Comparison of ENCODE assay signal across 1 cellular context in the genomic region with DNA sequence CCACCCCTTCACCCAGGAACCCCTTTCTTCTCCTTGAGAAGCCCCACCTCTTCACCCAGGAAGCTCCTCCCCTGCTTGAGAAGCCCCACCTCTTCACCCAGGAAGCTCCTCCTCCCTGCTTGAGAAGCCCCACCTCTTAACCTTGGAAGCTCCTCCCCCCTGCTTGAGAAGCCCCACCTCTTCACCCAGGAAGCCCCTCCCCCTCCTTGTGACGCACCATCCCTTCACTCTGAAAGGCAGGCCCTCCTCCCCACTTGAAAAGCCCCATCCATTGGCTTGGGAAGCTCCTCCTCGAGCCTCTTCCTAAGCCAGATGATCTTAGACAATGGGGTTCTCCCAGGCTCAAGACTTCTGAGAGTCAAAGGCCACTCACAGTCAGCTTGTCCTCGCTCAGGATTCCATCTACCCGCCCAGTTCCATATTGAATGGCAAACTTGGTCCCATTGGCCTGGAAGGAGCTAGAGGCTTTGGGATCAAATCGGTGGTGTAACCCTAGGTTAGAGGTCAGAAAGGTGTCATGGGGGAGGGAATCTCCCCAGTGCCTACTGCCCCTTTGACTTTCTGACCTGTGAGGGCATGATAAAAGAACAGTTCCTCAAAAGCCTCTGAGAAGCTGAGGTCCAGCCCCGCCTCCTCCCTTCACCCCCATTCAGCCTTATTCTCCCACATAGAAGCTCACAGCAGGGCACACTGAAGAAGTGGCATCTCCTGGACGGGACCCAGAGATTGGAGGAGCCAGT.
TF ChIP-seq lines count a peak whose summit lies in the region.

No MANE protein-coding gene starts in this region.

TF ChIP-seq in K562, 482 proteins besides CTCF, POLR2A, EP300 and RAD21 (continued from another document and continues in another):
- TF ChIP-seq, protein P1, sequence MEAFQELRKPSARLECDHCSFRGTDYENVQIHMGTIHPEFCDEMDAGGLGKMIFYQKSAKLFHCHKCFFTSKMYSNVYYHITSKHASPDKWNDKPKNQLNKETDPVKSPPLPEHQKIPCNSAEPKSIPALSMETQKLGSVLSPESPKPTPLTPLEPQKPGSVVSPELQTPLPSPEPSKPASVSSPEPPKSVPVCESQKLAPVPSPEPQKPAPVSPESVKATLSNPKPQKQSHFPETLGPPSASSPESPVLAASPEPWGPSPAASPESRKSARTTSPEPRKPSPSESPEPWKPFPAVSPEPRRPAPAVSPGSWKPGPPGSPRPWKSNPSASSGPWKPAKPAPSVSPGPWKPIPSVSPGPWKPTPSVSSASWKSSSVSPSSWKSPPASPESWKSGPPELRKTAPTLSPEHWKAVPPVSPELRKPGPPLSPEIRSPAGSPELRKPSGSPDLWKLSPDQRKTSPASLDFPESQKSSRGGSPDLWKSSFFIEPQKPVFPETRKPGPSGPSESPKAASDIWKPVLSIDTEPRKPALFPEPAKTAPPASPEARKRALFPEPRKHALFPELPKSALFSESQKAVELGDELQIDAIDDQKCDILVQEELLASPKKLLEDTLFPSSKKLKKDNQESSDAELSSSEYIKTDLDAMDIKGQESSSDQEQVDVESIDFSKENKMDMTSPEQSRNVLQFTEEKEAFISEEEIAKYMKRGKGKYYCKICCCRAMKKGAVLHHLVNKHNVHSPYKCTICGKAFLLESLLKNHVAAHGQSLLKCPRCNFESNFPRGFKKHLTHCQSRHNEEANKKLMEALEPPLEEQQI (IDR thresholded peaks at IDR 0.05) = no peak
- TF ChIP-seq BHLHE40 (IDR thresholded peaks at IDR 0.05; ENCODE audit: low read length) (no peak), KDM1A (IDR thresholded peaks at IDR 0.05) (peak; percentile 40 to 68; a peak in 2 of 4 replicates), SIN3A (IDR thresholded peaks at IDR 0.05; ENCODE audit: borderline replicate concordance in 2 of 2, control insufficient read depth in 1 of 2, low read depth in 2 of 2, low read length in 2 of 2) (no peak), HDAC6 (IDR thresholded peaks at IDR 0.05; ENCODE audit: low read depth, low read length) (no peak), NUFIP1 (IDR thresholded peaks at IDR 0.05; ENCODE audit: partially characterized antibody) (no peak), CREB1 (IDR thresholded peaks at IDR 0.05) (no peak), CREB1 (CRISPR knock-in tag; IDR thresholded peaks at IDR 0.05) (peak; percentile 53), PYGO2 (tag; IDR thresholded peaks at IDR 0.05) (no peak), TBP (optimal IDR thresholded peaks at IDR 0.05; ENCODE audit: low read depth, low read length) (no peak), NFE2L1 (tag; IDR thresholded peaks at IDR 0.05; ENCODE audit: borderline replicate concordance, low read depth) (no peak), PCBP1 (IDR thresholded peaks at IDR 0.05; ENCODE audit: low read depth, low read length, poor library complexity, severe bottlenecking) (no peak), LEF1 (IDR thresholded peaks at IDR 0.05) (peak; percentile 48; the same call in 1 of the 2 replicates), SPI1 (IDR thresholded peaks at IDR 0.05; ENCODE audit: borderline replicate concordance, low read depth, low read length) (peak; percentile 89), SMAD4 (CRISPR knock-in tag; conservative IDR thresholded peaks at IDR 0.05) (peak; percentile 49; the same call in 1 of the 2 replicates), ZNF134 (CRISPR knock-in tag; conservative IDR thresholded peaks at IDR 0.05) (no peak), L3MBTL2 (IDR thresholded peaks at IDR 0.05) (peak; percentile 25; the same call in 1 of the 2 replicates), NFIC (IDR thresholded peaks at IDR 0.05) (no peak), MIER1 (IDR thresholded peaks at IDR 0.05; ENCODE audit: low read depth) (no peak), KDM2B (CRISPR knock-in tag; IDR thresholded peaks at IDR 0.05) (no peak), ZNF695 (CRISPR knock-in tag; IDR thresholded peaks at IDR 0.05) (no peak), LCOR (CRISPR knock-in tag; IDR thresholded peaks at IDR 0.05) (peak; percentile 59; the same call in 1 of the 2 replicates), HDAC2 (IDR thresholded peaks at IDR 0.05) (peak; percentile 31; the same call in 1 of the 2 replicates), ZBTB8A (IDR thresholded peaks at IDR 0.05; ENCODE audit: partially characterized antibody) (no peak), SMARCA5 (IDR thresholded peaks at IDR 0.05) (peak; percentile 90; the same call in 1 of the 2 replicates), EHMT2 (IDR thresholded peaks at IDR 0.05) (peak; percentile 19; the same call in 1 of the 2 replicates), MEIS2 (IDR thresholded peaks at IDR 0.05; ENCODE audit: partially characterized antibody) (no peak), RBM15 (IDR thresholded peaks at IDR 0.05; ENCODE audit: insufficient read depth, low read length) (no peak), BRD9 (IDR thresholded peaks at IDR 0.05; ENCODE audit: low read depth, partially characterized antibody) (no peak), MBD2 (IDR thresholded peaks at IDR 0.05; ENCODE audit: borderline replicate concordance, low read depth) (no peak)
- TF ChIP-seq, protein P2, sequence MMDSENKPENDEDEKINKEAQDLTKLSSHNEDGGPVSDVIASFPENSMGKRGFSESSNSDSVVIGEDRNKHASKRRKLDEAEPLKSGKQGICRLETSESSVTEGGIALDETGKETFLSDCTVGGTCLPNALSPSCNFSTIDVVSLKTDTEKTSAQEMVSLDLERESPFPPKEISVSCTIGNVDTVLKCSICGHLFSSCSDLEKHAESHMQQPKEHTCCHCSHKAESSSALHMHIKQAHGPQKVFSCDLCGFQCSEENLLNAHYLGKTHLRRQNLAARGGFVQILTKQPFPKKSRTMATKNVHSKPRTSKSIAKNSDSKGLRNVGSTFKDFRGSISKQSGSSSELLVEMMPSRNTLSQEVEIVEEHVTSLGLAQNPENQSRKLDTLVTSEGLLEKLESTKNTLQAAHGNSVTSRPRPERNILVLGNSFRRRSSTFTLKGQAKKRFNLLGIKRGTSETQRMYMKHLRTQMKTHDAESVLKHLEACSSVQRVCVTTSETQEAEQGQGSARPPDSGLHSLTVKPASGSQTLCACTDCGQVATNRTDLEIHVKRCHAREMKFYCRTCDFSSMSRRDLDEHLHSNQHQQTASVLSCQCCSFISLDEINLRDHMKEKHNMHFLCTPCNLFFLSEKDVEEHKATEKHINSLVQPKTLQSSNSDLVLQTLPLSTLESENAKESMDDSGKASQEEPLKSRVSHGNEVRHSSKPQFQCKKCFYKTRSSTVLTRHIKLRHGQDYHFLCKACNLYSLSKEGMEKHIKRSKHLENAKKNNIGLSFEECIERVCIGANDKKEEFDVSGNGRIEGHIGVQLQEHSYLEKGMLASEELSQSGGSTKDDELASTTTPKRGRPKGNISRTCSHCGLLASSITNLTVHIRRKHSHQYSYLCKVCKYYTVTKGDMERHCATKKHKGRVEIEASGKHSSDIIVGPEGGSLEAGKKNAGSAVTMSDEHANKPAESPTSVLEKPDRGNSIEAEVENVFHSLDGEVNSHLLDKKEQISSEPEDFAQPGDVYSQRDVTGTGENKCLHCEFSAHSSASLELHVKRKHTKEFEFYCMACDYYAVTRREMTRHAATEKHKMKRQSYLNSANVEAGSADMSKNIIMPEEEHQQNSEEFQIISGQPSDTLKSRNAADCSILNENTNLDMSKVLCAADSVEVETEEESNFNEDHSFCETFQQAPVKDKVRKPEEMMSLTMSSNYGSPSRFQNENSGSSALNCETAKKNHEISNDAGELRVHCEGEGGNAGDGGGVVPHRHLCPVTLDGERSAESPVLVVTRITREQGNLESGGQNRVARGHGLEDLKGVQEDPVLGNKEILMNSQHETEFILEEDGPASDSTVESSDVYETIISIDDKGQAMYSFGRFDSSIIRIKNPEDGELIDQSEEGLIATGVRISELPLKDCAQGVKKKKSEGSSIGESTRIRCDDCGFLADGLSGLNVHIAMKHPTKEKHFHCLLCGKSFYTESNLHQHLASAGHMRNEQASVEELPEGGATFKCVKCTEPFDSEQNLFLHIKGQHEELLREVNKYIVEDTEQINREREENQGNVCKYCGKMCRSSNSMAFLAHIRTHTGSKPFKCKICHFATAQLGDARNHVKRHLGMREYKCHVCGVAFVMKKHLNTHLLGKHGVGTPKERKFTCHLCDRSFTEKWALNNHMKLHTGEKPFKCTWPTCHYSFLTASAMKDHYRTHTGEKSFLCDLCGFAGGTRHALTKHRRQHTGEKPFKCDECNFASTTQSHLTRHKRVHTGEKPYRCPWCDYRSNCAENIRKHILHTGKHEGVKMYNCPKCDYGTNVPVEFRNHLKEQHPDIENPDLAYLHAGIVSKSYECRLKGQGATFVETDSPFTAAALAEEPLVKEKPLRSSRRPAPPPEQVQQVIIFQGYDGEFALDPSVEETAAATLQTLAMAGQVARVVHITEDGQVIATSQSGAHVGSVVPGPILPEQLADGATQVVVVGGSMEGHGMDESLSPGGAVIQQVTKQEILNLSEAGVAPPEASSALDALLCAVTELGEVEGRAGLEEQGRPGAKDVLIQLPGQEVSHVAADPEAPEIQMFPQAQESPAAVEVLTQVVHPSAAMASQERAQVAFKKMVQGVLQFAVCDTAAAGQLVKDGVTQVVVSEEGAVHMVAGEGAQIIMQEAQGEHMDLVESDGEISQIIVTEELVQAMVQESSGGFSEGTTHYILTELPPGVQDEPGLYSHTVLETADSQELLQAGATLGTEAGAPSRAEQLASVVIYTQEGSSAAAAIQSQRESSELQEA (IDR thresholded peaks at IDR 0.05; ENCODE audit: low read depth) = no peak
- TF ChIP-seq, protein P3, sequence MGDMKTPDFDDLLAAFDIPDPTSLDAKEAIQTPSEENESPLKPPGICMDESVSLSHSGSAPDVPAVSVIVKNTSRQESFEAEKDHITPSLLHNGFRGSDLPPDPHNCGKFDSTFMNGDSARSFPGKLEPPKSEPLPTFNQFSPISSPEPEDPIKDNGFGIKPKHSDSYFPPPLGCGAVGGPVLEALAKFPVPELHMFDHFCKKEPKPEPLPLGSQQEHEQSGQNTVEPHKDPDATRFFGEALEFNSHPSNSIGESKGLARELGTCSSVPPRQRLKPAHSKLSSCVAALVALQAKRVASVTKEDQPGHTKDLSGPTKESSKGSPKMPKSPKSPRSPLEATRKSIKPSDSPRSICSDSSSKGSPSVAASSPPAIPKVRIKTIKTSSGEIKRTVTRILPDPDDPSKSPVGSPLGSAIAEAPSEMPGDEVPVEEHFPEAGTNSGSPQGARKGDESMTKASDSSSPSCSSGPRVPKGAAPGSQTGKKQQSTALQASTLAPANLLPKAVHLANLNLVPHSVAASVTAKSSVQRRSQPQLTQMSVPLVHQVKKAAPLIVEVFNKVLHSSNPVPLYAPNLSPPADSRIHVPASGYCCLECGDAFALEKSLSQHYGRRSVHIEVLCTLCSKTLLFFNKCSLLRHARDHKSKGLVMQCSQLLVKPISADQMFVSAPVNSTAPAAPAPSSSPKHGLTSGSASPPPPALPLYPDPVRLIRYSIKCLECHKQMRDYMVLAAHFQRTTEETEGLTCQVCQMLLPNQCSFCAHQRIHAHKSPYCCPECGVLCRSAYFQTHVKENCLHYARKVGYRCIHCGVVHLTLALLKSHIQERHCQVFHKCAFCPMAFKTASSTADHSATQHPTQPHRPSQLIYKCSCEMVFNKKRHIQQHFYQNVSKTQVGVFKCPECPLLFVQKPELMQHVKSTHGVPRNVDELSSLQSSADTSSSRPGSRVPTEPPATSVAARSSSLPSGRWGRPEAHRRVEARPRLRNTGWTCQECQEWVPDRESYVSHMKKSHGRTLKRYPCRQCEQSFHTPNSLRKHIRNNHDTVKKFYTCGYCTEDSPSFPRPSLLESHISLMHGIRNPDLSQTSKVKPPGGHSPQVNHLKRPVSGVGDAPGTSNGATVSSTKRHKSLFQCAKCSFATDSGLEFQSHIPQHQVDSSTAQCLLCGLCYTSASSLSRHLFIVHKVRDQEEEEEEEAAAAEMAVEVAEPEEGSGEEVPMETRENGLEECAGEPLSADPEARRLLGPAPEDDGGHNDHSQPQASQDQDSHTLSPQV (IDR thresholded peaks at IDR 0.05) = peak; percentile 44; the same call in 1 of the 2 replicates
- TF ChIP-seq, protein P4, sequence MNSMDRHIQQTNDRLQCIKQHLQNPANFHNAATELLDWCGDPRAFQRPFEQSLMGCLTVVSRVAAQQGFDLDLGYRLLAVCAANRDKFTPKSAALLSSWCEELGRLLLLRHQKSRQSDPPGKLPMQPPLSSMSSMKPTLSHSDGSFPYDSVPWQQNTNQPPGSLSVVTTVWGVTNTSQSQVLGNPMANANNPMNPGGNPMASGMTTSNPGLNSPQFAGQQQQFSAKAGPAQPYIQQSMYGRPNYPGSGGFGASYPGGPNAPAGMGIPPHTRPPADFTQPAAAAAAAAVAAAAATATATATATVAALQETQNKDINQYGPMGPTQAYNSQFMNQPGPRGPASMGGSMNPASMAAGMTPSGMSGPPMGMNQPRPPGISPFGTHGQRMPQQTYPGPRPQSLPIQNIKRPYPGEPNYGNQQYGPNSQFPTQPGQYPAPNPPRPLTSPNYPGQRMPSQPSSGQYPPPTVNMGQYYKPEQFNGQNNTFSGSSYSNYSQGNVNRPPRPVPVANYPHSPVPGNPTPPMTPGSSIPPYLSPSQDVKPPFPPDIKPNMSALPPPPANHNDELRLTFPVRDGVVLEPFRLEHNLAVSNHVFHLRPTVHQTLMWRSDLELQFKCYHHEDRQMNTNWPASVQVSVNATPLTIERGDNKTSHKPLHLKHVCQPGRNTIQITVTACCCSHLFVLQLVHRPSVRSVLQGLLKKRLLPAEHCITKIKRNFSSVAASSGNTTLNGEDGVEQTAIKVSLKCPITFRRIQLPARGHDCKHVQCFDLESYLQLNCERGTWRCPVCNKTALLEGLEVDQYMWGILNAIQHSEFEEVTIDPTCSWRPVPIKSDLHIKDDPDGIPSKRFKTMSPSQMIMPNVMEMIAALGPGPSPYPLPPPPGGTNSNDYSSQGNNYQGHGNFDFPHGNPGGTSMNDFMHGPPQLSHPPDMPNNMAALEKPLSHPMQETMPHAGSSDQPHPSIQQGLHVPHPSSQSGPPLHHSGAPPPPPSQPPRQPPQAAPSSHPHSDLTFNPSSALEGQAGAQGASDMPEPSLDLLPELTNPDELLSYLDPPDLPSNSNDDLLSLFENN (IDR thresholded peaks at IDR 0.05; ENCODE audit: low read depth in 2 of 2, low read length in 2 of 2) = no peak
- TF ChIP-seq, protein P5, sequence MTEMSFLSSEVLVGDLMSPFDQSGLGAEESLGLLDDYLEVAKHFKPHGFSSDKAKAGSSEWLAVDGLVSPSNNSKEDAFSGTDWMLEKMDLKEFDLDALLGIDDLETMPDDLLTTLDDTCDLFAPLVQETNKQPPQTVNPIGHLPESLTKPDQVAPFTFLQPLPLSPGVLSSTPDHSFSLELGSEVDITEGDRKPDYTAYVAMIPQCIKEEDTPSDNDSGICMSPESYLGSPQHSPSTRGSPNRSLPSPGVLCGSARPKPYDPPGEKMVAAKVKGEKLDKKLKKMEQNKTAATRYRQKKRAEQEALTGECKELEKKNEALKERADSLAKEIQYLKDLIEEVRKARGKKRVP (CRISPR knock-in tag; IDR thresholded peaks at IDR 0.05) = no peak
- TF ChIP-seq, protein P6, sequence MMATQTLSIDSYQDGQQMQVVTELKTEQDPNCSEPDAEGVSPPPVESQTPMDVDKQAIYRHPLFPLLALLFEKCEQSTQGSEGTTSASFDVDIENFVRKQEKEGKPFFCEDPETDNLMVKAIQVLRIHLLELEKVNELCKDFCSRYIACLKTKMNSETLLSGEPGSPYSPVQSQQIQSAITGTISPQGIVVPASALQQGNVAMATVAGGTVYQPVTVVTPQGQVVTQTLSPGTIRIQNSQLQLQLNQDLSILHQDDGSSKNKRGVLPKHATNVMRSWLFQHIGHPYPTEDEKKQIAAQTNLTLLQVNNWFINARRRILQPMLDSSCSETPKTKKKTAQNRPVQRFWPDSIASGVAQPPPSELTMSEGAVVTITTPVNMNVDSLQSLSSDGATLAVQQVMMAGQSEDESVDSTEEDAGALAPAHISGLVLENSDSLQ (IDR thresholded peaks at IDR 0.05) = peak; percentile 82
- TF ChIP-seq, protein P7, sequence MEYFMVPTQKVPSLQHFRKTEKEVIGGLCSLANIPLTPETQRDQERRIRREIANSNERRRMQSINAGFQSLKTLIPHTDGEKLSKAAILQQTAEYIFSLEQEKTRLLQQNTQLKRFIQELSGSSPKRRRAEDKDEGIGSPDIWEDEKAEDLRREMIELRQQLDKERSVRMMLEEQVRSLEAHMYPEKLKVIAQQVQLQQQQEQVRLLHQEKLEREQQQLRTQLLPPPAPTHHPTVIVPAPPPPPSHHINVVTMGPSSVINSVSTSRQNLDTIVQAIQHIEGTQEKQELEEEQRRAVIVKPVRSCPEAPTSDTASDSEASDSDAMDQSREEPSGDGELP (CRISPR knock-in tag; IDR thresholded peaks at IDR 0.05; ENCODE audit: borderline replicate concordance) = peak; percentile 22; the same call in 1 of the 2 replicates
